ENCODE assay signal across 8 cellular contexts in genomic region chr7:128739990-128740682, GRCh38. TPM values are rescaled to one million over a fixed set of nuclear protein-coding genes. Genes with fewer than 3 reads are reported as not detected.
DNase-seq lines count a peak whose midpoint lies in the region; ATAC-seq, FAIRE-seq and TF ChIP-seq lines count a peak whose summit lies in the region.

No MANE protein-coding gene starts in this region.

- no peaks in the 10 kb centered on the region for H3K9me3 ChIP-seq in kidney (ENCODE audit: control insufficient read depth in 1 of 2, low read length in 2 of 2)
- no peaks in the 10 kb centered on the region for H3K9me3 ChIP-seq in subcutaneous abdominal adipose tissue (ENCODE audit: control insufficient read depth in 5 of 5, low read length in 5 of 5)

- FAIRE-seq in kidney (lab: Jason Lieb, UNC) (no peak), urothelium cell line (lab: Jason Lieb, UNC) (no peak)

- no peak for DNase-seq in T-helper 2 cell treated with Interferon-gamma antibody and Interleukin-4, amounts not matched to agents 5 μg/mL and 100 μg/mL, for 36 hours (ENCODE audit: low spot score)
- DNase-seq in T-helper 2 cell (no peak), kidney (no peak), putamen (ENCODE audit: low spot score) (no peak), urothelium cell line (ENCODE audit: low spot score) (no peak)
- no peak for DNase-seq in activated naive CD8-positive, alpha-beta T cell treated with anti-CD3 and anti-CD28 coated beads, Interleukin-2, amount 10 ng/mL, durations not matched to agents 7 days and 5 days

- H3K27ac ChIP-seq in kidney (ENCODE audit: low read depth in 2 of 2, low read length in 2 of 2) (peak overlapping the region in 1 of 2 donors; percentile 95), subcutaneous abdominal adipose tissue (ENCODE audit: low read depth, low read length) (peak overlapping the region; percentile 94)

- H3K9ac ChIP-seq in kidney (ENCODE audit: low read length in 2 of 2) (peak overlapping the region; percentile 92 to 100), subcutaneous abdominal adipose tissue (ENCODE audit: low read length in 5 of 5) (peak overlapping the region; percentile 87 to 95 (median 93))

- ATAC-seq in activated naive CD8-positive, alpha-beta T cell treated with anti-CD3 and anti-CD28 coated beads, Interleukin-2, amount 10 ng/mL, durations not matched to agents 7 days and 5 days (ENCODE audit: low read depth), result no peak
- ATAC-seq in HG02973 (IDR thresholded peaks at IDR 0.05; ENCODE audit: unreplicated experiment), result no peak

- POLR2A ChIA-PET in activated naive CD8-positive, alpha-beta T cell treated with anti-CD3 and anti-CD28 coated beads, Interleukin-2, amount 10 ng/mL, durations not matched to agents 7 days and 5 days (lab: Charles Lee), result interaction anchor here (0.6 to 2.1 kb wide), 8 partner anchors 11 to 1450 kb away, joined by 3 to 6 read pairs (median 4); partner anchors contain the start of gene CCDC136

- no peaks in the 10 kb centered on the region for H3K9me3 Mint-ChIP-seq in T-helper 2 cell treated with Interferon-gamma antibody and Interleukin-4, amounts not matched to agents 5 μg/mL and 100 μg/mL, for 36 hours
- no peaks in the 10 kb centered on the region for H3K9me3 Mint-ChIP-seq in activated naive CD8-positive, alpha-beta T cell treated with anti-CD3 and anti-CD28 coated beads, Interleukin-2, amount 10 ng/mL, durations not matched to agents 7 days and 5 days

- H3K36me3 ChIP-seq in kidney (ENCODE audit: control insufficient read depth in 1 of 2, insufficient read depth in 2 of 2, low read length in 2 of 2), result no peaks in the 10 kb centered on the region
- no peaks in the 10 kb centered on the region for H3K36me3 ChIP-seq in subcutaneous abdominal adipose tissue (ENCODE audit: control insufficient read depth in 5 of 5, insufficient read depth in 5 of 5, low read length in 5 of 5)

- H3K4me1 ChIP-seq in kidney (ENCODE audit: control insufficient read depth in 1 of 2, insufficient read depth in 1 of 2, low read depth in 1 of 2, low read length in 2 of 2) (peaks cover 10 to 18% of the 10 kb centered on the region in 2 donors), subcutaneous abdominal adipose tissue (ENCODE audit: control insufficient read depth in 5 of 5, insufficient read depth in 5 of 5, low read length in 5 of 5) (peaks cover 4 to 39% (median 36%) of the 10 kb centered on the region in 5 donors)

- H3K4me1 Mint-ChIP-seq in T-helper 2 cell treated with Interferon-gamma antibody and Interleukin-4, amounts not matched to agents 5 μg/mL and 100 μg/mL, for 36 hours (ENCODE audit: low read depth), result peaks cover 39% of the 10 kb centered on the region
- H3K4me1 Mint-ChIP-seq in activated naive CD8-positive, alpha-beta T cell treated with anti-CD3 and anti-CD28 coated beads, Interleukin-2, amount 10 ng/mL, durations not matched to agents 7 days and 5 days, result peaks cover 31% of the 10 kb centered on the region

- peak overlapping the region; percentile 100 for H3K4me3 Mint-ChIP-seq in T-helper 2 cell treated with Interferon-gamma antibody and Interleukin-4, amounts not matched to agents 5 μg/mL and 100 μg/mL, for 36 hours
- H3K4me3 Mint-ChIP-seq in activated naive CD8-positive, alpha-beta T cell treated with anti-CD3 and anti-CD28 coated beads, Interleukin-2, amount 10 ng/mL, durations not matched to agents 7 days and 5 days, result peak overlapping the region; percentile 99

- no peaks in the 10 kb centered on the region for H3K27me3 ChIP-seq in subcutaneous abdominal adipose tissue (ENCODE audit: control insufficient read depth in 5 of 5, insufficient read depth in 4 of 5, low read length in 5 of 5)

- intact Hi-C loops in kidney (cut with DNase I), result no loop called here

- H3K36me3 Mint-ChIP-seq in T-helper 2 cell treated with Interferon-gamma antibody and Interleukin-4, amounts not matched to agents 5 μg/mL and 100 μg/mL, for 36 hours (ENCODE audit: low read depth), result peaks cover 14% of the 10 kb centered on the region
- peaks cover 5% of the 10 kb centered on the region for H3K36me3 Mint-ChIP-seq in activated naive CD8-positive, alpha-beta T cell treated with anti-CD3 and anti-CD28 coated beads, Interleukin-2, amount 10 ng/mL, durations not matched to agents 7 days and 5 days

- peak overlapping the region; percentile 86 to 98 for H3K4me3 ChIP-seq in kidney (ENCODE audit: low read length in 2 of 2)
- H3K4me3 ChIP-seq in subcutaneous abdominal adipose tissue (ENCODE audit: low read depth in 1 of 5, low read length in 5 of 5), result peak overlapping the region; percentile 93 to 100 (median 98)

- peaks cover 1% of the 10 kb centered on the region for H3K27me3 Mint-ChIP-seq in T-helper 2 cell treated with Interferon-gamma antibody and Interleukin-4, amounts not matched to agents 5 μg/mL and 100 μg/mL, for 36 hours (ENCODE audit: low read depth)
- H3K27me3 Mint-ChIP-seq in activated naive CD8-positive, alpha-beta T cell treated with anti-CD3 and anti-CD28 coated beads, Interleukin-2, amount 10 ng/mL, durations not matched to agents 7 days and 5 days, result no peaks in the 10 kb centered on the region

- H3K27ac Mint-ChIP-seq in T-helper 2 cell treated with Interferon-gamma antibody and Interleukin-4, amounts not matched to agents 5 μg/mL and 100 μg/mL, for 36 hours, result peak overlapping the region; percentile 99
- H3K27ac Mint-ChIP-seq in activated naive CD8-positive, alpha-beta T cell treated with anti-CD3 and anti-CD28 coated beads, Interleukin-2, amount 10 ng/mL, durations not matched to agents 7 days and 5 days, result peak overlapping the region; percentile 99

- no peak for TF ChIP-seq CTCF in kidney (IDR thresholded peaks at IDR 0.05; ENCODE audit: borderline replicate concordance, extremely low read depth, insufficient read depth)

RNA-seq across cellular contexts. Expression of gene CALU, which starts 1.0 kb away (rescaled TPM):
- 10 to 100 TPM; 26.0 to 30.2 TPM for total RNA-seq in activated naive CD8-positive, alpha-beta T cell treated with anti-CD3 and anti-CD28 coated beads, Interleukin-2, amount 10 ng/mL, durations not matched to agents 7 days and 5 days
- total RNA-seq in kidney, result 75.1 TPM
- polyA plus RNA-seq in kidney (ENCODE audit: insufficient read depth, low read depth, low replicate concordance), result 32.9 TPM

RNA-seq across cellular contexts. Expression of gene OPN1SW, which starts 35.5 kb away (rescaled TPM):
- not detected for total RNA-seq in activated naive CD8-positive, alpha-beta T cell treated with anti-CD3 and anti-CD28 coated beads, Interleukin-2, amount 10 ng/mL, durations not matched to agents 7 days and 5 days
- not detected for total RNA-seq in kidney
- polyA plus RNA-seq in kidney (ENCODE audit: insufficient read depth, low read depth, low replicate concordance), result not detected

RNA-seq across cellular contexts. Expression of gene CCDC136, which starts 51.6 kb away (rescaled TPM):
- total RNA-seq in activated naive CD8-positive, alpha-beta T cell treated with anti-CD3 and anti-CD28 coated beads, Interleukin-2, amount 10 ng/mL, durations not matched to agents 7 days and 5 days, result 10 to 100 TPM; 13.8 to 14.5 TPM
- total RNA-seq in kidney, result 4.2 TPM
- 1.4 TPM for polyA plus RNA-seq in kidney (ENCODE audit: insufficient read depth, low read depth, low replicate concordance)
